8 cellular contexts compared by ENCODE assay signal in genomic region chr11:110428956-110429613, GRCh38. TPM values are rescaled to one million over a fixed set of nuclear protein-coding genes. Genes with fewer than 3 reads are reported as not detected.
DNase-seq lines count a peak whose midpoint lies in the region; ATAC-seq, FAIRE-seq and TF ChIP-seq lines count a peak whose summit lies in the region.

No MANE protein-coding gene starts in this region.

- H3K4me3 Mint-ChIP-seq in T-helper 2 cell treated with Interferon-gamma antibody and Interleukin-4, amounts not matched to agents 5 μg/mL and 100 μg/mL, for 36 hours = peak overlapping the region; percentile 86

- WGBS in small intestine, 3 donors = 63 to 72% (median 64%) methylated on average over 8 of the region's 8 CpGs

- H3K27ac ChIP-seq in small intestine (ENCODE audit: low read depth in 1 of 2, low read length in 1 of 2) = peak overlapping the region in 1 of 2 donors; percentile 95

- H3K9me3 Mint-ChIP-seq in T-helper 2 cell treated with Interferon-gamma antibody and Interleukin-4, amounts not matched to agents 5 μg/mL and 100 μg/mL, for 36 hours = no peaks in the 10 kb centered on the region

- H3K36me3 ChIP-seq in HAP-1 (replicated peaks) (no peaks in the 10 kb centered on the region), small intestine (ENCODE audit: control insufficient read depth in 2 of 2, insufficient read depth in 2 of 2, low read length in 2 of 2) (no peaks in the 10 kb centered on the region)

- peaks cover 34% of the 10 kb centered on the region for H3K4me1 Mint-ChIP-seq in T-helper 2 cell treated with Interferon-gamma antibody and Interleukin-4, amounts not matched to agents 5 μg/mL and 100 μg/mL, for 36 hours (ENCODE audit: low read depth)

- TF ChIP-seq CTCF in foreskin fibroblast (IDR thresholded peaks at IDR 0.05; ENCODE audit: low read depth, low read length) = no peak

- ATAC-seq in HG03342 (IDR thresholded peaks at IDR 0.05; ENCODE audit: unreplicated experiment) (no peak), left lobe of liver (no peak)

- DNase-seq in HAP-1 (ENCODE audit: low spot score in 2 of 2) = no peak
- DNase-seq in T-helper 2 cell treated with Interferon-gamma antibody and Interleukin-4, amounts not matched to agents 5 μg/mL and 100 μg/mL, for 36 hours (ENCODE audit: low spot score) = no peak
- no peak for DNase-seq in foreskin fibroblast
- DNase-seq in small intestine = peak; percentile 20
- no peak for DNase-seq in globus pallidus (ENCODE audit: low spot score)
- DNase-seq in DMS114 treated with DMSO at 0.1 percent for 48 hours (lab: John Stamatoyannopoulos, UW; ENCODE audit: unreplicated experiment) = no peak
- no peak for DNase-seq in left lobe of liver (ENCODE audit: low spot score)

- H3K9me3 ChIP-seq in HAP-1 = no peaks in the 10 kb centered on the region
- no peaks in the 10 kb centered on the region for H3K9me3 ChIP-seq in small intestine (ENCODE audit: control insufficient read depth, low read depth)

- no peaks in the 10 kb centered on the region for H3K27me3 ChIP-seq in HAP-1 (ENCODE audit: low read depth)
- H3K27me3 ChIP-seq in small intestine (ENCODE audit: control insufficient read depth in 2 of 2, insufficient read depth in 2 of 2, low read length in 2 of 2) = no peaks in the 10 kb centered on the region

- in situ Hi-C loops in HAP-1 (cut with MboI; ENCODE audit: low sequenced_read_pairs) = no loop called here

- H3K4me3 ChIP-seq in HAP-1 = peak overlapping the region; percentile 61
- H3K4me3 ChIP-seq in foreskin fibroblast (ENCODE audit: low read depth in 1 of 2, low read length in 2 of 2) = peak overlapping the region; percentile 90 to 95
- peak overlapping the region in 1 of 2 donors; percentile 97 for H3K4me3 ChIP-seq in small intestine (ENCODE audit: low read depth in 1 of 2, low read length in 2 of 2)

- no peak for FAIRE-seq in small intestine (lab: Jason Lieb, UNC)

- H3K27me3 Mint-ChIP-seq in T-helper 2 cell treated with Interferon-gamma antibody and Interleukin-4, amounts not matched to agents 5 μg/mL and 100 μg/mL, for 36 hours (ENCODE audit: low read depth) = no peaks in the 10 kb centered on the region

- peaks cover 3% of the 10 kb centered on the region for H3K36me3 Mint-ChIP-seq in T-helper 2 cell treated with Interferon-gamma antibody and Interleukin-4, amounts not matched to agents 5 μg/mL and 100 μg/mL, for 36 hours (ENCODE audit: low read depth)

- H3K27ac Mint-ChIP-seq in T-helper 2 cell treated with Interferon-gamma antibody and Interleukin-4, amounts not matched to agents 5 μg/mL and 100 μg/mL, for 36 hours = peak overlapping the region; percentile 81

- H3K4me1 ChIP-seq in HAP-1 = peaks cover 18% of the 10 kb centered on the region
- H3K4me1 ChIP-seq in small intestine (ENCODE audit: control insufficient read depth in 2 of 2, insufficient read depth in 1 of 2, low read depth in 1 of 2, low read length in 1 of 2) = peaks cover 5 to 6% of the 10 kb centered on the region in 2 donors

RNA-seq across cellular contexts. Expression of gene FDX1, which starts 0.7 kb away (rescaled TPM):
- 10 to 100 TPM; 20.4 to 47.0 (median 31.3) TPM for polyA plus RNA-seq in small intestine
- total RNA-seq in left lobe of liver = 23.6 TPM
